Comparison of ENCODE assay signal across 8 cellular contexts in genomic region chr6:22147983-22148797, GRCh38.
DNase-seq lines count a peak whose midpoint lies in the region; ATAC-seq and TF ChIP-seq lines count a peak whose summit lies in the region.

No MANE protein-coding gene starts in this region.

- no peaks in the 10 kb centered on the region for H3K9me3 ChIP-seq in neural cell (ENCODE audit: low read length)

- H3K36me3 ChIP-seq in neural cell (ENCODE audit: insufficient read depth, low read length) = no peaks in the 10 kb centered on the region

- H3K9ac ChIP-seq in neural cell (ENCODE audit: low read length) = peak overlapping the region; percentile 46

- POLR2A ChIA-PET in HEK293T (lab: Yijun Ruan, JAX) = interaction anchor here (2.2 kb wide), 1 partner anchor 555 kb away, joined by 11 read pairs; the partner anchor contains the start of gene SOX4

- DNase-seq in HEK293T (ENCODE audit: extremely low spot score) (peak; percentile 20), NCI-H748 (lab: John Stamatoyannopoulos, UW; ENCODE audit: unreplicated experiment) (peak; percentile 92), dermis microvascular lymphatic vessel endothelial cell (ENCODE audit: low read depth in 2 of 2) (peak; percentile 65 to 88), CD1c-positive myeloid dendritic cell (ENCODE audit: extremely low spot score) (no peak)
- DNase-seq in stimulated activated CD4-positive, alpha-beta T cell treated with anti-CD3 and anti-CD28 coated beads, Interleukin-12 subunit alpha, Interleukin-12 subunit beta, amount 100 ng/mL, for 4 hours = no peak

- H3K9me2 ChIP-seq in neural cell (ENCODE audit: insufficient read depth, low read length) = no peaks in the 10 kb centered on the region

- H3K27me3 ChIP-seq in neural cell (ENCODE audit: insufficient read depth, low read depth, low read length) = no peaks in the 10 kb centered on the region

- no peaks in the 10 kb centered on the region for H4K20me1 ChIP-seq in neural cell (ENCODE audit: insufficient read depth)

- peaks cover 28% of the 10 kb centered on the region for H3K79me2 ChIP-seq in neural cell (replicated peaks; ENCODE audit: insufficient read depth, low read length)

- H3K4me3 ChIP-seq in neural cell (ENCODE audit: low read length) = peak overlapping the region; percentile 36

- peak overlapping the region; percentile 46 for H3K4me2 ChIP-seq in neural cell (ENCODE audit: low read length)

- TF ChIP-seq RAD21 in neural cell (conservative IDR thresholded peaks at IDR 0.05) = no peak

- no peak overlapping the region for H2AFZ ChIP-seq in neural cell (ENCODE audit: low read depth, low read length)

- H3K27ac ChIP-seq in neural cell (ENCODE audit: low read length) = peak overlapping the region; percentile 77

- peaks cover 5% of the 10 kb centered on the region for H3F3A ChIP-seq in neural cell (ENCODE audit: insufficient read depth, low read length, poor library complexity, severe bottlenecking)

- TF ChIP-seq EP300 in neural cell (conservative IDR thresholded peaks at IDR 0.05; ENCODE audit: poor library complexity, severe bottlenecking) = no peak

- CTCF ChIA-PET in HEK293T (lab: Yijun Ruan, JAX) = interaction anchor here (0.5 kb wide), 1 partner anchor 216 kb away, joined by 3 read pairs; no protein-coding TSS in a partner anchor

- ATAC-seq in GM19467 (IDR thresholded peaks at IDR 0.05; ENCODE audit: unreplicated experiment) (no peak), HG03378 (IDR thresholded peaks at IDR 0.05; ENCODE audit: unreplicated experiment) (no peak)

- TF ChIP-seq CTCF in neural cell (IDR thresholded peaks at IDR 0.05; ENCODE audit: poor library complexity, severe bottlenecking) = no peak

TF ChIP-seq in HEK293T, 16 proteins besides CTCF, POLR2A, EP300 and RAD21:
- TF ChIP-seq BHLHE40 (IDR thresholded peaks at IDR 0.05; ENCODE audit: borderline replicate concordance) (no peak), SP1 (IDR thresholded peaks at IDR 0.05) (no peak), NFRKB (IDR thresholded peaks at IDR 0.05) (no peak), CTBP1 (IDR thresholded peaks at IDR 0.05; ENCODE audit: borderline replicate concordance) (no peak), LEF1 (IDR thresholded peaks at IDR 0.05; ENCODE audit: borderline replicate concordance) (no peak), ELF4 (IDR thresholded peaks at IDR 0.05) (no peak), TARDBP (IDR thresholded peaks at IDR 0.05) (no peak), SUZ12 (IDR thresholded peaks at IDR 0.05) (no peak), ARNT (IDR thresholded peaks at IDR 0.05) (no peak), PKNOX1 (IDR thresholded peaks at IDR 0.05) (no peak), HDGF (IDR thresholded peaks at IDR 0.05; ENCODE audit: borderline replicate concordance) (no peak), L3MBTL2 (conservative IDR thresholded peaks at IDR 0.05) (no peak), FOXA1 (IDR thresholded peaks at IDR 0.05) (no peak), FOXM1 (IDR thresholded peaks at IDR 0.05; ENCODE audit: borderline replicate concordance) (no peak), ZNF384 (IDR thresholded peaks at IDR 0.05) (no peak), FOXK2 (IDR thresholded peaks at IDR 0.05) (no peak)

TF ChIP-seq in neural cell, 6 proteins besides CTCF, POLR2A, EP300 and RAD21:
- TF ChIP-seq SMC3 (conservative IDR thresholded peaks at IDR 0.05; ENCODE audit: poor library complexity) = no peak
- TF ChIP-seq EZH2 (IDR thresholded peaks at IDR 0.05; ENCODE audit: borderline replicate concordance, insufficient read depth, low read length, poor library complexity, severe bottlenecking) = no peak
- no peak for TF ChIP-seq MXI1 (conservative IDR thresholded peaks at IDR 0.05; ENCODE audit: poor library complexity, severe bottlenecking)
- no peak for TF ChIP-seq POLR2AphosphoS5 (IDR thresholded peaks at IDR 0.05)
- no peak for TF ChIP-seq REST (IDR thresholded peaks at IDR 0.05; ENCODE audit: borderline replicate concordance)
- TF ChIP-seq TAF1 (IDR thresholded peaks at IDR 0.05; ENCODE audit: low read depth) = no peak
TF ChIP-seq in neural cell: peak in this region for 0.

Comparison
In these comparisons a context has a peak if more than half of its experiments do, and no peak if none do; other contexts are left out.
1. DNase-seq: peak in HEK293T (single experiment), NCI-H748 (single experiment) and dermis microvascular lymphatic vessel endothelial cell (2 of 2); none in stimulated activated CD4-positive, alpha-beta T cell treated with anti-CD3 and anti-CD28 coated beads, Interleukin-12 subunit alpha, Interleukin-12 subunit beta, amount 100 ng/mL, for 4 hours (single experiment) and CD1c-positive myeloid dendritic cell (single experiment).